12 cellular contexts compared by ENCODE assay signal in the genomic region with DNA sequence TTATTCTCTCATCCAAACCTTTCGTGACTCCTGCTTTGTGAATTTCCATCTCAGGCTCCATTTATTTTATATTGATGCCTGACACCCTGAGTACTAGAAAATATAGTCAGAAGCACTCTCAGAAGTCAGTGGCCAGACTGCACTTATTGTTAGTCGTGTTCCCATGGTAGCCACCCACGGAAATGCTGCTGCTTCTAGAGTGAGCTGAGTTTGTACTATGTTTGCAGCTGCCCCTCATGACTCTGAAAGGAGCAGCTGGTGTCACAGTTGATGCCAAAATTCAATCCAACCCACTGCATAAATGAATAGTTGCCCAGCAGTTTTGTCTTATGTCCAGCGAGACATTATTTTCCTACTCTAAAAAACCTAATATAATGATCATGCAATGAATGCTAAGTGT.
DNase-seq lines count a peak whose midpoint lies in the region; ATAC-seq lines count a peak whose summit lies in the region.
"Had no signal": no experiment of that assay in that cellular context is flagged by ENCODE, and none has a peak within 500 bp of the region (broad histone marks: within the 10 kb centered on the region; RNA-seq: fewer than 3 reads in every experiment).

No MANE protein-coding gene starts in this region.

- no peak overlapping the region for H2AFZ ChIP-seq in GM23248

- intact Hi-C loops in activated T-helper 2 cell treated with anti-CD3 and anti-CD28 coated beads, Interferon-gamma antibody, Interleukin-2, Interleukin-4, amounts not matched to agents 10 μg/mL and 5 μg/mL and 100 μg/mL, durations not matched to agents 14 hours and 24 hours and 36 hours (cut with micrococcal nuclease), result no loop called here

- peak; percentile 62 for DNase-seq in GM23248
- peak; percentile 72 to 94 for DNase-seq in NCI-H2081 (lab: John Stamatoyannopoulos, UW)
- peak in 44 of 58 donors; percentile 0 to 73 (median 29) for DNase-seq in anterior cingulate cortex (lab: John Stamatoyannopoulos, UW)
- DNase-seq in occipital lobe (lab: John Stamatoyannopoulos, UW), result peak; percentile 44
- DNase-seq in HuH-7 (ENCODE audit: low spot score), result no peak
- no peak for DNase-seq in activated T-helper 2 cell treated with anti-CD3 and anti-CD28 coated beads, Interferon-gamma antibody, Interleukin-2, Interleukin-4, amounts not matched to agents 10 μg/mL and 5 μg/mL and 100 μg/mL, durations not matched to agents 14 hours and 24 hours and 36 hours (ENCODE audit: low spot score)
- DNase-seq: activated effector memory CD4-positive, alpha-beta T cell treated with Interleukin-2 at 50 U/mL for 16 hours; kidney glomerular epithelial cell; NCI-H2227 treated with DMSO at 0.1 percent for 48 hours had no signal

- no peaks in the 10 kb centered on the region for H3K36me3 Mint-ChIP-seq in activated T-helper 2 cell treated with anti-CD3 and anti-CD28 coated beads, Interferon-gamma antibody, Interleukin-2, Interleukin-4, amounts not matched to agents 10 μg/mL and 5 μg/mL and 100 μg/mL, durations not matched to agents 14 hours and 24 hours and 36 hours (ENCODE audit: low read depth)
- H3K36me3 Mint-ChIP-seq: stimulated activated memory B cell treated with anti-CD40 and anti-IgM and Interleukin-4, amounts not matched to agents 10 μg/mL and 1 μg/mL and 100 μg/mL, for 72 hours had no signal

- in situ Hi-C loops in GM23248 (cut with MboI), result no loop called here

- 20 to 26% methylated on average over 4 of the region's 4 CpGs for WGBS in GM23248 (ENCODE audit: low coverage in 1 of 2, low lambda C conversion rate in 2 of 2, missing lambda C conversion rate in 2 of 2), 2 experiments

- H3K9me3 Mint-ChIP-seq in activated T-helper 2 cell treated with anti-CD3 and anti-CD28 coated beads, Interferon-gamma antibody, Interleukin-2, Interleukin-4, amounts not matched to agents 10 μg/mL and 5 μg/mL and 100 μg/mL, durations not matched to agents 14 hours and 24 hours and 36 hours, result peaks cover 5% of the 10 kb centered on the region
- H3K9me3 Mint-ChIP-seq: central memory CD8-positive, alpha-beta T cell had no signal

- H3K9me3 ChIP-seq in GM23248 (ENCODE audit: low read depth), result no peaks in the 10 kb centered on the region

- H3F3A ChIP-seq in GM23248 (ENCODE audit: insufficient read depth), result no peaks in the 10 kb centered on the region

- no peaks in the 10 kb centered on the region for H3K27me3 Mint-ChIP-seq in activated T-helper 2 cell treated with anti-CD3 and anti-CD28 coated beads, Interferon-gamma antibody, Interleukin-2, Interleukin-4, amounts not matched to agents 10 μg/mL and 5 μg/mL and 100 μg/mL, durations not matched to agents 14 hours and 24 hours and 36 hours (ENCODE audit: low read depth)
- H3K27me3 Mint-ChIP-seq: central memory CD8-positive, alpha-beta T cell; stimulated activated memory B cell treated with anti-CD40 and anti-IgM and Interleukin-4, amounts not matched to agents 10 μg/mL and 1 μg/mL and 100 μg/mL, for 72 hours had no signal

- H3K9ac ChIP-seq in GM23248, result no peak overlapping the region

- no peaks in the 10 kb centered on the region for H3K79me2 ChIP-seq in GM23248 (ENCODE audit: insufficient read depth)

- H3K4me1 Mint-ChIP-seq in activated T-helper 2 cell treated with anti-CD3 and anti-CD28 coated beads, Interferon-gamma antibody, Interleukin-2, Interleukin-4, amounts not matched to agents 10 μg/mL and 5 μg/mL and 100 μg/mL, durations not matched to agents 14 hours and 24 hours and 36 hours (ENCODE audit: low read depth), result no peaks in the 10 kb centered on the region
- H3K4me1 Mint-ChIP-seq: central memory CD8-positive, alpha-beta T cell; stimulated activated memory B cell treated with anti-CD40 and anti-IgM and Interleukin-4, amounts not matched to agents 10 μg/mL and 1 μg/mL and 100 μg/mL, for 72 hours had no signal

- no peaks in the 10 kb centered on the region for H3K36me3 ChIP-seq in GM23248 (ENCODE audit: low read depth)

- H3K27me3 ChIP-seq in GM23248 (replicated peaks; ENCODE audit: insufficient read depth), result no peaks in the 10 kb centered on the region

- H3K4me3 Mint-ChIP-seq in activated T-helper 2 cell treated with anti-CD3 and anti-CD28 coated beads, Interferon-gamma antibody, Interleukin-2, Interleukin-4, amounts not matched to agents 10 μg/mL and 5 μg/mL and 100 μg/mL, durations not matched to agents 14 hours and 24 hours and 36 hours (ENCODE audit: low read depth), result no peak overlapping the region
- H3K4me3 Mint-ChIP-seq: central memory CD8-positive, alpha-beta T cell; stimulated activated memory B cell treated with anti-CD40 and anti-IgM and Interleukin-4, amounts not matched to agents 10 μg/mL and 1 μg/mL and 100 μg/mL, for 72 hours had no signal

- no peak for ATAC-seq in GM19467 (IDR thresholded peaks at IDR 0.05; ENCODE audit: unreplicated experiment)
- ATAC-seq: stimulated activated memory B cell treated with anti-CD40 and anti-IgM and Interleukin-4, amounts not matched to agents 10 μg/mL and 1 μg/mL and 100 μg/mL, for 72 hours had no signal

- H3K4me2 ChIP-seq in GM23248 (ENCODE audit: unreplicated experiment), result no peak overlapping the region

- no peak overlapping the region for H3K27ac ChIP-seq in GM23248

- H3K9me2 ChIP-seq in GM23248 (ENCODE audit: insufficient read depth), result no peaks in the 10 kb centered on the region; the same call in 1 of the 2 replicates

- no peak overlapping the region for H3K4me3 ChIP-seq in GM23248

- H4K20me1 ChIP-seq in GM23248 (ENCODE audit: insufficient read depth), result no peaks in the 10 kb centered on the region

- H3K27ac Mint-ChIP-seq in activated T-helper 2 cell treated with anti-CD3 and anti-CD28 coated beads, Interferon-gamma antibody, Interleukin-2, Interleukin-4, amounts not matched to agents 10 μg/mL and 5 μg/mL and 100 μg/mL, durations not matched to agents 14 hours and 24 hours and 36 hours, result no peak overlapping the region
- H3K27ac Mint-ChIP-seq: stimulated activated memory B cell treated with anti-CD40 and anti-IgM and Interleukin-4, amounts not matched to agents 10 μg/mL and 1 μg/mL and 100 μg/mL, for 72 hours had no signal

- no peaks in the 10 kb centered on the region for H3K4me1 ChIP-seq in GM23248 (ENCODE audit: insufficient read depth)

Comparison
In these comparisons a context has a peak if more than half of its experiments do, and no peak if none do; other contexts are left out.
1. DNase-seq: peak in GM23248 (single experiment), NCI-H2081 (2 of 2), anterior cingulate cortex (44 of 58) and occipital lobe (single experiment); none in HuH-7 (single experiment) and activated T-helper 2 cell treated with anti-CD3 and anti-CD28 coated beads, Interferon-gamma antibody, Interleukin-2, Interleukin-4, amounts not matched to agents 10 μg/mL and 5 μg/mL and 100 μg/mL, durations not matched to agents 14 hours and 24 hours and 36 hours (single experiment).